In the genomic region with DNA sequence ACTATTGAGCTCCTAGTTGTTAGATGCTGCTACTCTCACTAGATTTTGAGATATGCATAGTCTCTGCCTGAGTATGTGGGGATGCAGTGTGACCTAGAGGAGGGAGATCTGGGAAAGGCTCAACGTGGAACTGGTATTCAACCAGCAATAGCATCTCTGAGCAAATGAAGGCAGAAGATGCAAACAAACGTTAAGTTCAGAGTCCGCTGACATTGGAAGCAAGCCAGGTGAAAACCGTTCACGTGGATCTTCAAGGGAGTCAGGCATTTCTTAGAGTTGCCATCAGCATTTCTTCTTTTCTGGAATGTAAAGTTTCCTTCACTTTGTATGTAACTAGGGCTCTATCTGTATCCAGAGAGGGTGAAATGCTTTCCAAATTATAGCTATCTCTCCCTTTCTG, we compare ENCODE assay signal across 1 cellular context.
TF ChIP-seq lines count a peak whose summit lies in the region.

No MANE protein-coding gene starts in this region.

TF ChIP-seq in IMR-90, 13 proteins besides CTCF, POLR2A, EP300 and RAD21:
- TF ChIP-seq SMC3 (IDR thresholded peaks at IDR 0.05; ENCODE audit: low read depth, low read length), result no peak
- TF ChIP-seq CEBPB (IDR thresholded peaks at IDR 0.05; ENCODE audit: low read depth, low read length), result no peak
- no peak for TF ChIP-seq MAFK (IDR thresholded peaks at IDR 0.05; ENCODE audit: low read depth, low read length)
- TF ChIP-seq USF2 (IDR thresholded peaks at IDR 0.05; ENCODE audit: low read depth, low read length), result no peak
- no peak for TF ChIP-seq ELK1 (IDR thresholded peaks at IDR 0.05; ENCODE audit: borderline replicate concordance, low read depth, low read length)
- TF ChIP-seq FOS (IDR thresholded peaks at IDR 0.05; ENCODE audit: low read depth, low read length), result no peak
- TF ChIP-seq CHD1 (IDR thresholded peaks at IDR 0.05; ENCODE audit: low read depth, low read length), result no peak
- no peak for TF ChIP-seq RFX5 (IDR thresholded peaks at IDR 0.05; ENCODE audit: low read depth, low read length)
TF ChIP-seq in IMR-90: peak in this region for 0.
